In genomic region chr1:84433253-84434080, GRCh38 we compare ENCODE assay signal across 8 cellular contexts. TPM values are rescaled to one million over a fixed set of nuclear protein-coding genes. Genes with fewer than 3 reads are reported as not detected.
DNase-seq lines count a peak whose midpoint lies in the region; ATAC-seq and TF ChIP-seq lines count a peak whose summit lies in the region.

No MANE protein-coding gene starts in this region.

- DNase-seq in DMS153 (lab: John Stamatoyannopoulos, UW) (peak; percentile 76), MV-4-11 (lab: John Stamatoyannopoulos, UW) (peak; percentile 80), SK-N-DZ (ENCODE audit: low spot score) (peak; percentile 70), ascending aorta (ENCODE audit: low spot score in 2 of 2) (peak in 1 of 2 donors; percentile 69), right cardiac atrium (peak in 1 of 3 donors; percentile 51), renal cortical epithelial cell (ENCODE audit: low read depth) (peak; percentile 75)

- H3K4me3 ChIP-seq in ascending aorta (peak overlapping the region; percentile 29 to 40), right cardiac atrium (ENCODE audit: low read length) (peak overlapping the region; percentile 69)

- H3K27ac ChIP-seq in ascending aorta = no peak overlapping the region
- no peak overlapping the region for H3K27ac ChIP-seq in right cardiac atrium (ENCODE audit: low read length)

- no peaks in the 10 kb centered on the region for H3K4me1 ChIP-seq in ascending aorta
- H3K4me1 ChIP-seq in right cardiac atrium (ENCODE audit: control insufficient read depth, insufficient read depth, low read length) = no peaks in the 10 kb centered on the region

- TF ChIP-seq POLR2A in GM18505 (IDR thresholded peaks at IDR 0.05; ENCODE audit: borderline replicate concordance, extremely low read depth, insufficient read depth, insufficient read length) = no peak

- H3K36me3 ChIP-seq in ascending aorta = no peaks in the 10 kb centered on the region

- 8% methylated on average over 11 of the region's 11 CpGs for WGBS in right cardiac atrium

- no peaks in the 10 kb centered on the region for H3K27me3 ChIP-seq in ascending aorta
- H3K27me3 ChIP-seq in right cardiac atrium (ENCODE audit: control insufficient read depth, insufficient read depth) = no peaks in the 10 kb centered on the region

- ATAC-seq in GM21717 (IDR thresholded peaks at IDR 0.05; ENCODE audit: unreplicated experiment) = peak; percentile 43
- ATAC-seq in right cardiac atrium = peak; percentile 75 to 83
- no peak for ATAC-seq in GM18505 (IDR thresholded peaks at IDR 0.05; ENCODE audit: unreplicated experiment)

- intact Hi-C loops in ascending aorta (cut with DNase I) = loop anchor here (2.0 to 10.0 kb wide), 4 partner anchors 136 to 499 kb away; no protein-coding TSS in a partner anchor
- intact Hi-C loops in right cardiac atrium (cut with DNase I) = loop anchor here (5.0 to 10.0 kb wide), 7 partner anchors 129 to 499 kb away; partner anchors contain the start of genes PRKACB (in 4 of the 4) and SAMD13 (in 1 of the 4)

- H3K9me3 ChIP-seq in ascending aorta = no peaks in the 10 kb centered on the region
- H3K9me3 ChIP-seq in right cardiac atrium (ENCODE audit: control insufficient read depth, low read length) = no peaks in the 10 kb centered on the region

- TF ChIP-seq CTCF in ascending aorta (IDR thresholded peaks at IDR 0.05) = peak; percentile 42 to 76 (median 65)

RNA-seq across cellular contexts. Expression of gene DNASE2B, which starts 35.2 kb away (rescaled TPM):
- not detected in 2 replicates for polyA plus RNA-seq in SK-N-DZ (2014; cell fraction: cytosol; rRNA removed)
- 0.37 TPM in 1 of 2 replicates, not detected in the other for polyA plus RNA-seq in SK-N-DZ (2014; cell fraction: nucleus; rRNA removed)
- total RNA-seq in ascending aorta (not detected), right cardiac atrium (not detected), renal cortical epithelial cell (not detected in 2 replicates)
- not detected for polyA plus RNA-seq in right cardiac atrium

RNA-seq across cellular contexts. Expression of gene RPF1, which starts 45.6 kb away (rescaled TPM):
- 48.5 and 53.9 TPM in 2 replicates for polyA plus RNA-seq in SK-N-DZ (2014; cell fraction: cytosol; rRNA removed)
- polyA plus RNA-seq in SK-N-DZ (2014; cell fraction: nucleus; rRNA removed) = 37.3 and 39.6 TPM in 2 replicates
- total RNA-seq in ascending aorta (8.4 TPM), right cardiac atrium (10 to 100 TPM; 30.0 to 34.9 (median 31.3) TPM), renal cortical epithelial cell (42.6 and 55.0 TPM in 2 replicates)
- 37.3 TPM for polyA plus RNA-seq in right cardiac atrium
